1 cellular context compared by ENCODE assay signal in genomic region chr4:74157743-74158560, GRCh38.
A peak's percentile ranks its signal among the peaks of the same experiment; 100 is the strongest.
TF ChIP-seq lines count a peak whose summit lies in the region.

MTHFD2L (plus strand) TSS chr4:74158118; CDS start chr4:74158139, 21 bp downstream.

TF ChIP-seq in GM12878, 131 proteins besides CTCF, POLR2A, EP300 and RAD21 (continued from another document and continues in another):
- no peak for TF ChIP-seq HSF1 (IDR thresholded peaks at IDR 0.05; ENCODE audit: low read depth, low read length)
- no peak for TF ChIP-seq YBX1 (IDR thresholded peaks at IDR 0.05)
- no peak for TF ChIP-seq KAT2A (conservative IDR thresholded peaks at IDR 0.05; ENCODE audit: control insufficient read depth, low read depth, low read length)
- TF ChIP-seq FOXK2 (IDR thresholded peaks at IDR 0.05): no peak
- TF ChIP-seq ATF2 (IDR thresholded peaks at IDR 0.05; ENCODE audit: low read length): no peak
- no peak for TF ChIP-seq WRNIP1 (IDR thresholded peaks at IDR 0.05; ENCODE audit: borderline replicate concordance, low read depth, low read length)
- TF ChIP-seq HCFC1 (IDR thresholded peaks at IDR 0.05; ENCODE audit: low read length): no peak; the same call in 1 of the 2 replicates
- 0 out of 2 replicates have a peak, but pooled peaks have one; percentile 25 for TF ChIP-seq BCLAF1 (IDR thresholded peaks at IDR 0.05)
- TF ChIP-seq RFX5 (IDR thresholded peaks at IDR 0.05; ENCODE audit: low read depth, low read length): no peak; the same call in 1 of the 2 replicates
- no peak for TF ChIP-seq SUPT20H (IDR thresholded peaks at IDR 0.05; ENCODE audit: borderline replicate concordance, control insufficient read depth, low read depth, low read length)
- TF ChIP-seq GATAD2B (conservative IDR thresholded peaks at IDR 0.05; ENCODE audit: low read depth): peak; percentile 95
- peak; percentile 44; the same call in 1 of the 2 replicates for TF ChIP-seq RCOR1 (conservative IDR thresholded peaks at IDR 0.05; ENCODE audit: low read depth, low read length)
- peak; percentile 38 for TF ChIP-seq KLF5 (IDR thresholded peaks at IDR 0.05; ENCODE audit: partially characterized antibody)
- peak; percentile 82 for TF ChIP-seq SMARCA5 (IDR thresholded peaks at IDR 0.05)
- no peak for TF ChIP-seq SMC3 (IDR thresholded peaks at IDR 0.05; ENCODE audit: borderline replicate concordance, low read length)
- TF ChIP-seq IKZF2 (IDR thresholded peaks at IDR 0.05): peak; percentile 74 to 79
- peak; percentile 55; the same call in 1 of the 2 replicates for TF ChIP-seq ZNF687 (IDR thresholded peaks at IDR 0.05)
- TF ChIP-seq ZBED1 (IDR thresholded peaks at IDR 0.05; ENCODE audit: borderline replicate concordance): no peak
- TF ChIP-seq STAT3 (IDR thresholded peaks at IDR 0.05; ENCODE audit: low read depth, low read length): no peak
- TF ChIP-seq CEBPZ (IDR thresholded peaks at IDR 0.05; ENCODE audit: low read depth, low read length): no peak
- TF ChIP-seq CBX3 (IDR thresholded peaks at IDR 0.05; ENCODE audit: borderline replicate concordance, low read depth): no peak
- TF ChIP-seq BHLHE40 (IDR thresholded peaks at IDR 0.05; ENCODE audit: borderline replicate concordance in 1 of 2, low read depth in 2 of 2, low read length in 1 of 2): peak; percentile 22 to 54; a peak in 2 of 4 replicates
- TF ChIP-seq USF2 (IDR thresholded peaks at IDR 0.05; ENCODE audit: borderline replicate concordance, low read depth, low read length): no peak
- TF ChIP-seq POU2F2 (IDR thresholded peaks at IDR 0.05; ENCODE audit: borderline replicate concordance, low read depth, low read length): peak; percentile 58; the same call in 2 of the 3 replicates
- no peak for TF ChIP-seq SIX5 (IDR thresholded peaks at IDR 0.05; ENCODE audit: low read depth, low read length, severe bottlenecking)
- TF ChIP-seq POLR2AphosphoS2 (IDR thresholded peaks at IDR 0.05; ENCODE audit: low read depth, low read length): peak; percentile 65; the same call in 1 of the 2 replicates
- TF ChIP-seq ZNF217 (IDR thresholded peaks at IDR 0.05): no peak
- peak; percentile 95 for TF ChIP-seq BACH1 (IDR thresholded peaks at IDR 0.05; ENCODE audit: borderline replicate concordance)
- no peak for TF ChIP-seq CBFB (IDR thresholded peaks at IDR 0.05; ENCODE audit: low read depth)
- no peak for TF ChIP-seq RBBP5 (conservative IDR thresholded peaks at IDR 0.05)
- TF ChIP-seq GABPA (IDR thresholded peaks at IDR 0.05; ENCODE audit: low read depth): peak; percentile 58; the same call in 1 of the 2 replicates
- peak; percentile 78; the same call in 1 of the 2 replicates for TF ChIP-seq SMAD5 (IDR thresholded peaks at IDR 0.05; ENCODE audit: low read depth)
- TF ChIP-seq E2F8 (IDR thresholded peaks at IDR 0.05; ENCODE audit: low read depth, partially characterized antibody): no peak
- TF ChIP-seq CREM (IDR thresholded peaks at IDR 0.05; ENCODE audit: low read depth): peak; percentile 49; the same call in 1 of the 2 replicates
- no peak for TF ChIP-seq JUNB (IDR thresholded peaks at IDR 0.05)
- TF ChIP-seq BCL3 (IDR thresholded peaks at IDR 0.05; ENCODE audit: borderline replicate concordance, insufficient read depth, low read depth, low read length, poor library complexity, severe bottlenecking): peak; percentile 73
- no peak for TF ChIP-seq KDM1A (IDR thresholded peaks at IDR 0.05; ENCODE audit: borderline replicate concordance)
- TF ChIP-seq BRCA1 (IDR thresholded peaks at IDR 0.05; ENCODE audit: low read depth, low read length): no peak
- no peak for TF ChIP-seq ZNF384 (IDR thresholded peaks at IDR 0.05; ENCODE audit: borderline replicate concordance, low read depth, low read length)
- TF ChIP-seq NFIC (IDR thresholded peaks at IDR 0.05; ENCODE audit: low read depth, low read length): no peak; the same call in 1 of the 2 replicates
